Comparison of ENCODE assay signal across 29 cellular contexts in the genomic region with DNA sequence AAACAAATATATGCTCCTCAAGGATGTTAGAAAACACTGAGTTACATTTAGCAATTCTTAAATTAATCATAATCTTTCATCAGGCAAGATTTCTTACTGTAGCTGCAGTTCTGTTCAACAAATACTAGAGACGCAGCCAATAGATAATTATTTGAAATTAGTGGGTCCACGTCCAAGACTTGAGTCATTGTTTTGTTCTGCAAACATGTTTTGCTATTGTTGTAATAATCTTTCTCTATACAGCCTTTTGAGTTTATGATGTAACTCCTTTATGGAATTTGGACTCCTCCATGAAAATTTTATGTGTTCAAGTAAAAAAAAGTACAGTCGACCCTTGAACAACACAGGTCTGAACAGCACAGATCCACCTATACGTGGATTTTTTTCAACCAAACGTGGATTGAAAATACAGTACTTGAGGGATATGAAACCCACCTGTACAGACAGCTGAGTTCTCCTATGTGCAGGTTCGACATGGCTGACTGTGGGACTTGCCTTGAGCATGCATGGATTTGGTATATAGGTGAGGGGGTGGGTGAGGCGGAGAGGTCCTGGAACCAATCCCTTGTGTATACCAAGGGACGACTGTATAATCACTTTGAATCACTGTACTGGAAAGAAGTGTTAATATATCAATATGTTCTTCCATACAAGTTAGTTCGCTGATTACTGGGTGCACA. TPM values are rescaled to one million over a fixed set of nuclear protein-coding genes. Genes with fewer than 3 reads are reported as not detected.
DNase-seq lines count a peak whose midpoint lies in the region; ATAC-seq and TF ChIP-seq lines count a peak whose summit lies in the region.
"Had no signal": no experiment of that assay in that cellular context is flagged by ENCODE, and none has a peak within 500 bp of the region (broad histone marks: within the 10 kb centered on the region; RNA-seq: fewer than 3 reads in every experiment).

No MANE protein-coding gene starts in this region.

- H3K4me3 ChIP-seq in cardiac fibroblast (replicated peaks in 1 of 2; ENCODE audit: low read depth in 2 of 2, low read length in 2 of 2): no peak overlapping the region
- H3K4me3 ChIP-seq: GM23248, Peyer's patch, thoracic aorta, uterus had no signal

- intact Hi-C loops in left colon (cut with DNase I, micrococcal nuclease): no loop called here

- no peak for TF ChIP-seq CTCF in cardiac fibroblast (IDR thresholded peaks at IDR 0.05; ENCODE audit: low read depth, low read length)

- ATAC-seq in left colon (peak; percentile 9), GM19328 (IDR thresholded peaks at IDR 0.05; ENCODE audit: unreplicated experiment) (no peak), HG03175 (IDR thresholded peaks at IDR 0.05; ENCODE audit: unreplicated experiment) (no peak)
- ATAC-seq: naive thymus-derived CD4-positive, alpha-beta T cell had no signal

- peak; percentile 5 for DNase-seq in HCEC 1CT
- DNase-seq in NCI-H748 (lab: John Stamatoyannopoulos, UW; ENCODE audit: unreplicated experiment): peak; percentile 39
- peak; percentile 51 to 68 for DNase-seq in cardiac fibroblast (ENCODE audit: low read depth in 2 of 2)
- DNase-seq in left colon: no peak
- no peak for DNase-seq in HuH-7.5 (ENCODE audit: low spot score)
- no peak for DNase-seq in globus pallidus (ENCODE audit: low spot score)
- DNase-seq: activated CD4-positive, alpha-beta T cell treated with anti-CD3 and anti-CD28 coated beads, Interleukin-2, amount 50 U/mL, for 48 hours; activated CD8-positive, alpha-beta memory T cell treated with anti-CD3 and anti-CD28 coated beads, Interleukin-2, amount 50 U/mL, for 4 hours; activated naive CD4-positive, alpha-beta T cell treated with anti-CD3 and anti-CD28 coated beads, Interleukin-2, amount 10 ng/mL, durations not matched to agents 7 days and 5 days; amniotic stem cell; brain microvascular endothelial cell; Calu3; DND-41; effector memory CD4-positive, alpha-beta T cell; erythroblast; immature natural killer cell; midbrain; naive thymus-derived CD4-positive, alpha-beta T cell; NCI-H345; NK-92 treated with Interleukin-12 subunit alpha and Interleukin-12 subunit beta, amount 100 ng/mL, for 24 hours; nucleus accumbens; Peyer's patch; T1000; uterus had no signal

RNA-seq across cellular contexts. Expression of a gene that starts 41.3 kb away (rescaled TPM):
- total RNA-seq in left colon: not detected
- total RNA-seq: Calu3, GM23248, Peyer's patch, pulmonary artery endothelial cell had no signal

Comparison
In these comparisons a context has a peak if more than half of its experiments do, and no peak if none do; other contexts are left out.
1. DNase-seq: peak in HCEC 1CT (single experiment), NCI-H748 (single experiment) and cardiac fibroblast (2 of 2); none in left colon (0 of 2), HuH-7.5 (single experiment) and globus pallidus (single experiment).